Comparison of ENCODE assay signal across 9 cellular contexts in genomic region chr14:37198273-37198598, GRCh38. TPM values are rescaled to one million over a fixed set of nuclear protein-coding genes. Genes with fewer than 3 reads are reported as not detected.
DNase-seq lines count a peak whose midpoint lies in the region; ATAC-seq, FAIRE-seq and TF ChIP-seq lines count a peak whose summit lies in the region.
"Had no signal": no experiment of that assay in that cellular context is flagged by ENCODE, and none has a peak within 500 bp of the region (broad histone marks: within the 10 kb centered on the region; RNA-seq: fewer than 3 reads in every experiment).

No MANE protein-coding gene starts in this region.

- H3K9ac ChIP-seq in HUES64 (ENCODE audit: low read depth, low read length) (peak overlapping the region; percentile 76), kidney (ENCODE audit: low read length in 2 of 2) (peak overlapping the region; percentile 74 to 75)

- DNase-seq in astrocyte of the cerebellum (ENCODE audit: low read depth) (no peak), kidney (no peak), NCI-H146 (lab: John Stamatoyannopoulos, UW) (no peak), COLO668 (lab: John Stamatoyannopoulos, UW; ENCODE audit: unreplicated experiment) (no peak)
- no peak for DNase-seq in stimulated activated effector memory CD8-positive, alpha-beta T cell treated with anti-CD3 and anti-CD28 coated beads, Interleukin-12 subunit alpha, Interleukin-12 subunit beta, amount 100 ng/mL, for 72 hours (ENCODE audit: low spot score in 2 of 2)
- DNase-seq in activated CD4-positive, CD25-positive, alpha-beta regulatory T cell (lab: John Stamatoyannopoulos, UW), result no peak
- DNase-seq: MV-4-11 had no signal

- peak overlapping the region; percentile 68 for H3K4me3 ChIP-seq in HUES64 (ENCODE audit: low read length)
- H3K4me3 ChIP-seq in astrocyte of the cerebellum (ENCODE audit: low read depth, low read length), result peak overlapping the region; percentile 73
- H3K4me3 ChIP-seq in kidney (ENCODE audit: low read length in 2 of 2), result peak overlapping the region; percentile 97 to 98

- H3K4me1 Mint-ChIP-seq in stimulated activated effector memory CD8-positive, alpha-beta T cell treated with anti-CD3 and anti-CD28 coated beads, Interleukin-12 subunit alpha, Interleukin-12 subunit beta, amount 100 ng/mL, for 72 hours, result no peaks in the 10 kb centered on the region

- 33% methylated on average over 11 of the region's 11 CpGs for WGBS in HUES64

- FAIRE-seq in kidney (lab: Jason Lieb, UNC), result no peak

- no peak for TF ChIP-seq CTCF in astrocyte of the cerebellum (IDR thresholded peaks at IDR 0.05; ENCODE audit: low read depth, low read length, missing control alignments)
- no peak for TF ChIP-seq CTCF in kidney (IDR thresholded peaks at IDR 0.05; ENCODE audit: borderline replicate concordance, extremely low read depth, insufficient read depth)

- H3K27ac ChIP-seq in HUES64 (ENCODE audit: low read depth, low read length) (no peak overlapping the region), kidney (ENCODE audit: low read depth in 2 of 2, low read length in 2 of 2) (peak overlapping the region; percentile 84 to 94)

- H3K27me3 ChIP-seq in HUES64 (ENCODE audit: insufficient read depth, low read length), result no peaks in the 10 kb centered on the region

- intact Hi-C loops in kidney (cut with DNase I), result no loop called here

- H3K4me3 Mint-ChIP-seq in stimulated activated effector memory CD8-positive, alpha-beta T cell treated with anti-CD3 and anti-CD28 coated beads, Interleukin-12 subunit alpha, Interleukin-12 subunit beta, amount 100 ng/mL, for 72 hours, result peak overlapping the region; percentile 18

- no peaks in the 10 kb centered on the region for H3K36me3 ChIP-seq in HUES64 (ENCODE audit: insufficient read depth, low read length)
- H3K36me3 ChIP-seq in kidney (ENCODE audit: control insufficient read depth in 1 of 2, insufficient read depth in 2 of 2, low read length in 2 of 2), result no peaks in the 10 kb centered on the region

- no peaks in the 10 kb centered on the region for H3K36me3 Mint-ChIP-seq in stimulated activated effector memory CD8-positive, alpha-beta T cell treated with anti-CD3 and anti-CD28 coated beads, Interleukin-12 subunit alpha, Interleukin-12 subunit beta, amount 100 ng/mL, for 72 hours

- H3K4me1 ChIP-seq in HUES64 (ENCODE audit: insufficient read depth, low read length), result no peaks in the 10 kb centered on the region; the same call in 1 of the 2 replicates
- H3K4me1 ChIP-seq in kidney (ENCODE audit: control insufficient read depth in 1 of 2, insufficient read depth in 1 of 2, low read depth in 1 of 2, low read length in 2 of 2), result peaks cover 0 to 4% of the 10 kb centered on the region in 2 donors

- peaks cover 7% of the 10 kb centered on the region for H3K9me3 Mint-ChIP-seq in stimulated activated effector memory CD8-positive, alpha-beta T cell treated with anti-CD3 and anti-CD28 coated beads, Interleukin-12 subunit alpha, Interleukin-12 subunit beta, amount 100 ng/mL, for 72 hours

- ATAC-seq in stimulated activated effector memory CD8-positive, alpha-beta T cell treated with anti-CD3 and anti-CD28 coated beads, Interleukin-12 subunit alpha, Interleukin-12 subunit beta, amount 100 ng/mL, for 72 hours, result no peak
- no peak for ATAC-seq in GM21619 (IDR thresholded peaks at IDR 0.05; ENCODE audit: unreplicated experiment)

- in situ Hi-C loops in astrocyte of the cerebellum (cut with HindIII; ENCODE audit: low sequenced_read_pairs), result no loop called here

- no peaks in the 10 kb centered on the region for H3K9me3 ChIP-seq in HUES64 (ENCODE audit: insufficient read depth, low read depth, low read length)
- H3K9me3 ChIP-seq in kidney (ENCODE audit: control insufficient read depth in 1 of 2, low read length in 2 of 2), result no peaks in the 10 kb centered on the region

- no peak overlapping the region for H3K27ac Mint-ChIP-seq in stimulated activated effector memory CD8-positive, alpha-beta T cell treated with anti-CD3 and anti-CD28 coated beads, Interleukin-12 subunit alpha, Interleukin-12 subunit beta, amount 100 ng/mL, for 72 hours

RNA-seq across cellular contexts. Expression of gene MIPOL1, which starts 0.5 kb away (rescaled TPM):
- polyA plus RNA-seq in HUES64 (2013, experiment 1 of 2), result 7.0 TPM
- 9.9 TPM for polyA plus RNA-seq in HUES64 (2013, experiment 2 of 2)
- total RNA-seq in kidney, result 14.8 TPM
- 4.4 TPM for polyA plus RNA-seq in kidney (ENCODE audit: insufficient read depth, low read depth, low replicate concordance)

RNA-seq across cellular contexts. Expression of gene SLC25A21, which starts 25.8 kb away (rescaled TPM):
- polyA plus RNA-seq in HUES64 (2013, experiment 1 of 2), result 5.3 TPM
- 4.5 TPM for polyA plus RNA-seq in HUES64 (2013, experiment 2 of 2)
- 1.4 TPM for total RNA-seq in kidney
- polyA plus RNA-seq in kidney (ENCODE audit: insufficient read depth, low read depth, low replicate concordance), result 1.3 TPM
